ENCODE assay signal across 1 cellular context in genomic region chr2:205682239-205683021, GRCh38.
TF ChIP-seq lines count a peak whose summit lies in the region.

Gene NRP2, plus strand, starts transcription at chr2:205682501. Its CDS starts 790 bp downstream, at chr2:205683291.

TF ChIP-seq in HEK293, 187 proteins besides CTCF, POLR2A, EP300 and RAD21 (continued from another document):
- no peak for TF ChIP-seq ZFP3 (tag by site-specific recombination; IDR thresholded peaks at IDR 0.05; ENCODE audit: low read depth)
- TF ChIP-seq BCL11B (tag by site-specific recombination; IDR thresholded peaks at IDR 0.05; ENCODE audit: low read depth), result no peak
- TF ChIP-seq ZNF324 (tag by site-specific recombination; IDR thresholded peaks at IDR 0.05), result peak; percentile 29; the same call in 1 of the 2 replicates
- TF ChIP-seq ZIC2 (tag by site-specific recombination; IDR thresholded peaks at IDR 0.05), result peak; percentile 18; the same call in 1 of the 2 replicates
- peak; percentile 89 for TF ChIP-seq ZBTB26 (tag by site-specific recombination; optimal IDR thresholded peaks at IDR 0.05)
